In the genomic region with DNA sequence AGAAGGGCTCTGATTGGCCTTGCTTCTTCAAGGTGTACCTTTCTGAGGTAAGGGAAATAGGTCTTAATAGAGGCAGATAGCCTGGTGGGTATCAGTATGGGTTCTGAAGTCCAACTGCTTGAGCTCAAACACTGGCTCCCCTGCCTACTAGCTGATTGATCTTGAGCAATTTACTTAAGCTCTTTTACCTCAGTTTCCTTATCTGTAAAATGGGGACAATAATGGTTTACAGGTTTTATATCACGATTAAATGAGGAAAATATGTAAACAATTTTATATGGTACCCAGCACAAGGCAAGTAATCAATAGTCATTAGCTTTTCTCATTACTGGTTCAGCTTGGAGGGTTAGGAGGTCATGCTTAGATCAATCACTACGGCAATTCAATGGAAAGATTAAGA, we compare ENCODE assay signal across 2 cellular contexts.
TF ChIP-seq lines count a peak whose summit lies in the region.

No MANE protein-coding gene starts in this region.

TF ChIP-seq in K562, 482 proteins besides CTCF, POLR2A, EP300 and RAD21:
- TF ChIP-seq ZNF253 (CRISPR knock-in tag; conservative IDR thresholded peaks at IDR 0.05) (no peak), ADNP (tag; IDR thresholded peaks at IDR 0.05) (0 out of 2 replicates have a peak, but pooled peaks have one; percentile 38), BCOR (IDR thresholded peaks at IDR 0.05) (0 out of 2 replicates have a peak, but pooled peaks have one; percentile 27), RBM25 (IDR thresholded peaks at IDR 0.05; ENCODE audit: low read depth, low read length, severe bottlenecking) (peak; percentile 90), CHD4 (IDR thresholded peaks at IDR 0.05; ENCODE audit: insufficient read depth, insufficient replicate concordance, low read depth, low read length, poor library complexity, severe bottlenecking) (peak; percentile 31)
- TF ChIP-seq, protein P1, sequence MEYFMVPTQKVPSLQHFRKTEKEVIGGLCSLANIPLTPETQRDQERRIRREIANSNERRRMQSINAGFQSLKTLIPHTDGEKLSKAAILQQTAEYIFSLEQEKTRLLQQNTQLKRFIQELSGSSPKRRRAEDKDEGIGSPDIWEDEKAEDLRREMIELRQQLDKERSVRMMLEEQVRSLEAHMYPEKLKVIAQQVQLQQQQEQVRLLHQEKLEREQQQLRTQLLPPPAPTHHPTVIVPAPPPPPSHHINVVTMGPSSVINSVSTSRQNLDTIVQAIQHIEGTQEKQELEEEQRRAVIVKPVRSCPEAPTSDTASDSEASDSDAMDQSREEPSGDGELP (CRISPR knock-in tag; IDR thresholded peaks at IDR 0.05; ENCODE audit: borderline replicate concordance), result no peak
- TF ChIP-seq, protein P2, sequence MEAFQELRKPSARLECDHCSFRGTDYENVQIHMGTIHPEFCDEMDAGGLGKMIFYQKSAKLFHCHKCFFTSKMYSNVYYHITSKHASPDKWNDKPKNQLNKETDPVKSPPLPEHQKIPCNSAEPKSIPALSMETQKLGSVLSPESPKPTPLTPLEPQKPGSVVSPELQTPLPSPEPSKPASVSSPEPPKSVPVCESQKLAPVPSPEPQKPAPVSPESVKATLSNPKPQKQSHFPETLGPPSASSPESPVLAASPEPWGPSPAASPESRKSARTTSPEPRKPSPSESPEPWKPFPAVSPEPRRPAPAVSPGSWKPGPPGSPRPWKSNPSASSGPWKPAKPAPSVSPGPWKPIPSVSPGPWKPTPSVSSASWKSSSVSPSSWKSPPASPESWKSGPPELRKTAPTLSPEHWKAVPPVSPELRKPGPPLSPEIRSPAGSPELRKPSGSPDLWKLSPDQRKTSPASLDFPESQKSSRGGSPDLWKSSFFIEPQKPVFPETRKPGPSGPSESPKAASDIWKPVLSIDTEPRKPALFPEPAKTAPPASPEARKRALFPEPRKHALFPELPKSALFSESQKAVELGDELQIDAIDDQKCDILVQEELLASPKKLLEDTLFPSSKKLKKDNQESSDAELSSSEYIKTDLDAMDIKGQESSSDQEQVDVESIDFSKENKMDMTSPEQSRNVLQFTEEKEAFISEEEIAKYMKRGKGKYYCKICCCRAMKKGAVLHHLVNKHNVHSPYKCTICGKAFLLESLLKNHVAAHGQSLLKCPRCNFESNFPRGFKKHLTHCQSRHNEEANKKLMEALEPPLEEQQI (IDR thresholded peaks at IDR 0.05), result no peak
- TF ChIP-seq, protein P3, sequence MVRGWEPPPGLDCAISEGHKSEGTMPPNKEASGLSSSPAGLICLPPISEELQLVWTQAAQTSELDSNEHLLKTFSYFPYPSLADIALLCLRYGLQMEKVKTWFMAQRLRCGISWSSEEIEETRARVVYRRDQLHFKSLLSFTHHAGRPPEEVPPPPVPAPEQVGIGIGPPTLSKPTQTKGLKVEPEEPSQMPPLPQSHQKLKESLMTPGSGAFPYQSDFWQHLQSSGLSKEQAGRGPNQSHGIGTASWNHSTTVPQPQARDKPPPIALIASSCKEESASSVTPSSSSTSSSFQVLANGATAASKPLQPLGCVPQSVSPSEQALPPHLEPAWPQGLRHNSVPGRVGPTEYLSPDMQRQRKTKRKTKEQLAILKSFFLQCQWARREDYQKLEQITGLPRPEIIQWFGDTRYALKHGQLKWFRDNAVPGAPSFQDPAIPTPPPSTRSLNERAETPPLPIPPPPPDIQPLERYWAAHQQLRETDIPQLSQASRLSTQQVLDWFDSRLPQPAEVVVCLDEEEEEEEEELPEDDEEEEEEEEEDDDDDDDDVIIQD (CRISPR knock-in tag; IDR thresholded peaks at IDR 0.05), result no peak

TF ChIP-seq in H1, 55 proteins besides CTCF, POLR2A, EP300 and RAD21:
- TF ChIP-seq TAF1 (IDR thresholded peaks at IDR 0.05; ENCODE audit: low read depth, low read length), result no peak
- TF ChIP-seq TAF7 (optimal IDR thresholded peaks at IDR 0.05; ENCODE audit: borderline replicate concordance, low read depth, low read length), result no peak
- no peak for TF ChIP-seq EGR1 (IDR thresholded peaks at IDR 0.05; ENCODE audit: borderline replicate concordance, low read depth, low read length)
- TF ChIP-seq KDM1A (IDR thresholded peaks at IDR 0.05; ENCODE audit: borderline replicate concordance, low read length), result 0 out of 2 replicates have a peak, but pooled peaks have one; percentile 60
TF ChIP-seq in H1: peak in this region for 1.
